ENCODE assay signal across 11 cellular contexts in genomic region chr7:43591551-43592180, GRCh38.
A peak's percentile ranks its signal among the peaks of the same experiment; 100 is the strongest.
DNase-seq lines count a peak whose midpoint lies in the region; ATAC-seq, FAIRE-seq and TF ChIP-seq lines count a peak whose summit lies in the region.
"Had no signal": no experiment of that assay in that cellular context is flagged by ENCODE, and none has a peak within 500 bp of the region (broad histone marks: within the 10 kb centered on the region; RNA-seq: fewer than 3 reads in every experiment).

No MANE protein-coding gene starts in this region.

- no peak overlapping the region for H3K4me3 ChIP-seq in fibroblast of pulmonary artery (replicated peaks; ENCODE audit: low read depth, low read length)

- in situ Hi-C loops in ACHN (cut with HindIII; ENCODE audit: low pct_ligation_motif_present, low pct_unique_long_range_greater_than_20kb, low sequenced_read_pairs) = loop anchor here (25.0 kb wide), 2 partner anchors 121 to 246 kb away; no protein-coding TSS in a partner anchor

- DNase-seq in ACHN = peak; percentile 55
- peak; percentile 76 for DNase-seq in RCC 7860 (ENCODE audit: low spot score)
- DNase-seq in fibroblast of pulmonary artery (ENCODE audit: low read depth) = peak; percentile 28
- no peak for DNase-seq in midbrain (lab: John Stamatoyannopoulos, UW)
- no peak for DNase-seq in NCI-H1105 treated with DMSO at 0.1 percent for 48 hours (lab: John Stamatoyannopoulos, UW)
- DNase-seq in NK-92 treated with Interleukin-12 subunit alpha and Interleukin-12 subunit beta, amount 100 ng/mL, for 24 hours (lab: John Stamatoyannopoulos, UW) = no peak
- DNase-seq: cortex of kidney, GF-D8, SW 1271 had no signal

- TF ChIP-seq CTCF in fibroblast of pulmonary artery (IDR thresholded peaks at IDR 0.05; ENCODE audit: low read length, missing control alignments) = no peak

- ATAC-seq in GM19463 (IDR thresholded peaks at IDR 0.05; ENCODE audit: unreplicated experiment) = peak; percentile 26
- no peak for ATAC-seq in GM19023 (IDR thresholded peaks at IDR 0.05; ENCODE audit: unreplicated experiment)

- peak; percentile 86 for FAIRE-seq in RCC 7860 (lab: Jason Lieb, UNC)

Comparison
In these comparisons a context has a peak if more than half of its experiments do, and no peak if none do; other contexts are left out.
1. DNase-seq: peak in ACHN (single experiment), RCC 7860 (single experiment) and fibroblast of pulmonary artery (single experiment); none in midbrain (single experiment), NCI-H1105 treated with DMSO at 0.1 percent for 48 hours (single experiment) and NK-92 treated with Interleukin-12 subunit alpha and Interleukin-12 subunit beta, amount 100 ng/mL, for 24 hours (single experiment).